8 cellular contexts compared by ENCODE assay signal in genomic region chr6:167968091-167968490, GRCh38. TPM values are rescaled to one million over a fixed set of nuclear protein-coding genes. Genes with fewer than 3 reads are reported as not detected.
DNase-seq lines count a peak whose midpoint lies in the region; ATAC-seq, FAIRE-seq and TF ChIP-seq lines count a peak whose summit lies in the region.

No MANE protein-coding gene starts in this region.

- H3K36me3 ChIP-seq in right lobe of liver (peaks cover 0 to 38% (median 12%) of the 10 kb centered on the region in 4 donors), neuronal stem cell (replicated peaks in 1 of 2; ENCODE audit: control insufficient read depth in 2 of 2, insufficient read depth in 2 of 2, low read length in 2 of 2) (peaks cover 29 to 92% of the 10 kb centered on the region in 2 donors), gastroesophageal sphincter (peaks cover 0 to 82% of the 10 kb centered on the region in 2 donors)

- no peak overlapping the region for H2AK5ac ChIP-seq in neuronal stem cell (ENCODE audit: low read depth, low read length)

- no peak overlapping the region for H2AFZ ChIP-seq in neuronal stem cell (ENCODE audit: low read length)

- H3K27ac ChIP-seq in right lobe of liver, result no peak overlapping the region
- H3K27ac ChIP-seq in neuronal stem cell (replicated peaks; ENCODE audit: low read length), result no peak overlapping the region
- no peak overlapping the region for H3K27ac ChIP-seq in gastroesophageal sphincter

- no peak for TF ChIP-seq EP300 in gastroesophageal sphincter (IDR thresholded peaks at IDR 0.05)

- peak; percentile 48 for TF ChIP-seq CTCF in D721Med (IDR thresholded peaks at IDR 0.05; ENCODE audit: insufficient read depth, missing control alignments)
- peak; percentile 30 to 61 (median 44) for TF ChIP-seq CTCF in right lobe of liver (IDR thresholded peaks at IDR 0.05)
- TF ChIP-seq CTCF in gastroesophageal sphincter (IDR thresholded peaks at IDR 0.05), result peak in 1 of 4 experiments; percentile 32

- no peaks in the 10 kb centered on the region for H3K9me3 Mint-ChIP-seq in activated CD8-positive, alpha-beta T cell treated with anti-CD3 and anti-CD28 coated beads, Interleukin-2, amount 10 ng/mL, durations not matched to agents 7 days and 5 days (ENCODE audit: insufficient read depth)

- H3K4me1 ChIP-seq in right lobe of liver (peaks cover 0 to 35% (median 14%) of the 10 kb centered on the region in 4 donors), neuronal stem cell (ENCODE audit: control insufficient read depth in 2 of 2, insufficient read depth in 1 of 2, low read depth in 1 of 2, low read length in 2 of 2) (peaks cover 2 to 5% of the 10 kb centered on the region in 2 donors), gastroesophageal sphincter (peaks cover 0 to 16% (median 0%) of the 10 kb centered on the region in 3 donors)

- CTCF ChIA-PET in activated CD8-positive, alpha-beta T cell treated with anti-CD3 and anti-CD28 coated beads, Interleukin-2, amount 10 ng/mL, durations not matched to agents 7 days and 5 days (lab: Charles Lee), result interaction anchor here (0.7 to 1.7 kb wide), 3 partner anchors 10 to 133 kb away, joined by 3 to 4 read pairs (median 4); no protein-coding TSS in a partner anchor

- DNase-seq in D721Med (ENCODE audit: insufficient read length, low spot score) (no peak), HT1080 (ENCODE audit: low read depth) (peak; percentile 21), right lobe of liver (peak in 1 of 3 donors; percentile 62), neuronal stem cell (ENCODE audit: low spot score) (no peak), occipital lobe (lab: John Stamatoyannopoulos, UW) (no peak)
- DNase-seq in activated CD8-positive, alpha-beta T cell treated with anti-CD3 and anti-CD28 coated beads, Interleukin-2, amount 10 ng/mL, durations not matched to agents 7 days and 5 days, result peak; percentile 45

- no peaks in the 10 kb centered on the region for H3K36me3 Mint-ChIP-seq in activated CD8-positive, alpha-beta T cell treated with anti-CD3 and anti-CD28 coated beads, Interleukin-2, amount 10 ng/mL, durations not matched to agents 7 days and 5 days (ENCODE audit: low read depth)

- peaks cover 2% of the 10 kb centered on the region for H3K79me1 ChIP-seq in neuronal stem cell (ENCODE audit: low read depth, low read length)

- H3K4me3 Mint-ChIP-seq in activated CD8-positive, alpha-beta T cell treated with anti-CD3 and anti-CD28 coated beads, Interleukin-2, amount 10 ng/mL, durations not matched to agents 7 days and 5 days, result no peak overlapping the region

- no peak overlapping the region for H3K27ac Mint-ChIP-seq in activated CD8-positive, alpha-beta T cell treated with anti-CD3 and anti-CD28 coated beads, Interleukin-2, amount 10 ng/mL, durations not matched to agents 7 days and 5 days

- H3K4me3 ChIP-seq in right lobe of liver, result no peak overlapping the region
- no peak overlapping the region for H3K4me3 ChIP-seq in neuronal stem cell (ENCODE audit: low read length in 2 of 2)
- H3K4me3 ChIP-seq in gastroesophageal sphincter, result no peak overlapping the region

- no peak overlapping the region for H3K23ac ChIP-seq in neuronal stem cell (ENCODE audit: low read depth, low read length, poor library complexity)

- 69% methylated on average over 6 of the region's 6 CpGs for WGBS in right lobe of liver (ENCODE audit: insufficient coverage, low coverage, low lambda C conversion rate, missing lambda C conversion rate)
- no CpG with 5 or more reads among the region's 6 CpGs for WGBS in neuronal stem cell (ENCODE audit: extremely low coverage in 2 of 2, insufficient read length in 2 of 2, insufficient replicate concordance in 1 of 2), 2 donors
- WGBS in gastroesophageal sphincter (ENCODE audit: low coverage in 1 of 2), 2 donors, result 56 to 78% methylated on average over 6 of the region's 6 CpGs

- H3K14ac ChIP-seq in neuronal stem cell (ENCODE audit: low read length), result no peak overlapping the region

- H3K4me2 ChIP-seq in neuronal stem cell (ENCODE audit: insufficient read depth, low read length, poor library complexity, severe bottlenecking), result no peak overlapping the region

- H3K27me3 ChIP-seq in right lobe of liver (no peaks in the 10 kb centered on the region), neuronal stem cell (ENCODE audit: control insufficient read depth in 3 of 3, insufficient read depth in 3 of 3, low read depth in 1 of 3, low read length in 3 of 3) (no peaks in the 10 kb centered on the region), gastroesophageal sphincter (no peaks in the 10 kb centered on the region)

- H3K4ac ChIP-seq in neuronal stem cell (ENCODE audit: low read length), result no peak overlapping the region

- H4K8ac ChIP-seq in neuronal stem cell (ENCODE audit: low read depth, low read length), result no peak overlapping the region

- ATAC-seq in activated CD8-positive, alpha-beta T cell treated with anti-CD3 and anti-CD28 coated beads, Interleukin-2, amount 10 ng/mL, durations not matched to agents 7 days and 5 days, result peak; percentile 47
- ATAC-seq in right lobe of liver (no peak), GM21367 (IDR thresholded peaks at IDR 0.05; ENCODE audit: unreplicated experiment) (no peak), gastroesophageal sphincter (no peak)

- no peaks in the 10 kb centered on the region for H3K9me3 ChIP-seq in right lobe of liver
- no peaks in the 10 kb centered on the region for H3K9me3 ChIP-seq in neuronal stem cell (replicated peaks in 1 of 2; ENCODE audit: control insufficient read depth in 2 of 2, insufficient read depth in 1 of 2, low read depth in 1 of 2, low read length in 2 of 2)
- no peaks in the 10 kb centered on the region for H3K9me3 ChIP-seq in gastroesophageal sphincter

- POLR2A ChIA-PET in activated CD8-positive, alpha-beta T cell treated with anti-CD3 and anti-CD28 coated beads, Interleukin-2, amount 10 ng/mL, durations not matched to agents 7 days and 5 days (lab: Charles Lee), result no interaction called here

- peaks cover 5% of the 10 kb centered on the region for H3K4me1 Mint-ChIP-seq in activated CD8-positive, alpha-beta T cell treated with anti-CD3 and anti-CD28 coated beads, Interleukin-2, amount 10 ng/mL, durations not matched to agents 7 days and 5 days (ENCODE audit: low read depth)

- H2BK120ac ChIP-seq in neuronal stem cell (ENCODE audit: low read depth, low read length), result no peak overlapping the region

- no peak overlapping the region for H2BK5ac ChIP-seq in neuronal stem cell (ENCODE audit: low read length)

- H2BK12ac ChIP-seq in neuronal stem cell (ENCODE audit: low read length), result no peak overlapping the region

- intact Hi-C loops in right lobe of liver (cut with DNase I), result no loop called here

- no peak overlapping the region for H4K91ac ChIP-seq in neuronal stem cell (ENCODE audit: low read depth, low read length, poor library complexity)

- no peak for FAIRE-seq in D721Med (lab: Jason Lieb, UNC)

- no peak for TF ChIP-seq POLR2A in right lobe of liver (IDR thresholded peaks at IDR 0.05)
- no peak for TF ChIP-seq POLR2A in gastroesophageal sphincter (IDR thresholded peaks at IDR 0.05)

- no peak overlapping the region for H3K9ac ChIP-seq in neuronal stem cell (ENCODE audit: low read depth, low read length, poor library complexity)

- H2BK15ac ChIP-seq in neuronal stem cell (ENCODE audit: low read length), result no peak overlapping the region

- no peaks in the 10 kb centered on the region for H3K27me3 Mint-ChIP-seq in activated CD8-positive, alpha-beta T cell treated with anti-CD3 and anti-CD28 coated beads, Interleukin-2, amount 10 ng/mL, durations not matched to agents 7 days and 5 days (ENCODE audit: low read depth)

- H3K18ac ChIP-seq in neuronal stem cell (ENCODE audit: low read length), result no peak overlapping the region

RNA-seq across cellular contexts. Expression of gene KIF25, which starts 29.4 kb away (rescaled TPM):
- total RNA-seq in HT1080 (2014; rRNA removed; shearing (Covaris generic)), result not detected in 2 replicates
- not detected in 2 replicates for polyA plus RNA-seq in HT1080 (2015; cell fraction: cytosol; rRNA removed)
- not detected in 2 replicates for polyA plus RNA-seq in HT1080 (2015; cell fraction: nucleus; rRNA removed)
- total RNA-seq in activated CD8-positive, alpha-beta T cell treated with anti-CD3 and anti-CD28 coated beads, Interleukin-2, amount 10 ng/mL, durations not matched to agents 7 days and 5 days, result not detected
- total RNA-seq in right lobe of liver, result under 1 TPM in 1 of 6 experiments, not detected in 5; 0.15 TPM
- 5.8 TPM for polyA plus RNA-seq in neuronal stem cell (2013, experiment 1 of 2)
- 5.1 TPM for polyA plus RNA-seq in neuronal stem cell (2013, experiment 2 of 2)
- total RNA-seq in occipital lobe, result not detected
- under 1 TPM in 1 of 4 donors, not detected in 3; 0.16 TPM for total RNA-seq in gastroesophageal sphincter

Comparison
In these comparisons a context has a peak if more than half of its experiments do, and no peak if none do; other contexts are left out.
1. DNase-seq: peak in HT1080 (single experiment) and activated CD8-positive, alpha-beta T cell treated with anti-CD3 and anti-CD28 coated beads, Interleukin-2, amount 10 ng/mL, durations not matched to agents 7 days and 5 days (single experiment); none in D721Med (single experiment), neuronal stem cell (single experiment) and occipital lobe (single experiment).